ENCODE assay signal across 20 cellular contexts in the genomic region with DNA sequence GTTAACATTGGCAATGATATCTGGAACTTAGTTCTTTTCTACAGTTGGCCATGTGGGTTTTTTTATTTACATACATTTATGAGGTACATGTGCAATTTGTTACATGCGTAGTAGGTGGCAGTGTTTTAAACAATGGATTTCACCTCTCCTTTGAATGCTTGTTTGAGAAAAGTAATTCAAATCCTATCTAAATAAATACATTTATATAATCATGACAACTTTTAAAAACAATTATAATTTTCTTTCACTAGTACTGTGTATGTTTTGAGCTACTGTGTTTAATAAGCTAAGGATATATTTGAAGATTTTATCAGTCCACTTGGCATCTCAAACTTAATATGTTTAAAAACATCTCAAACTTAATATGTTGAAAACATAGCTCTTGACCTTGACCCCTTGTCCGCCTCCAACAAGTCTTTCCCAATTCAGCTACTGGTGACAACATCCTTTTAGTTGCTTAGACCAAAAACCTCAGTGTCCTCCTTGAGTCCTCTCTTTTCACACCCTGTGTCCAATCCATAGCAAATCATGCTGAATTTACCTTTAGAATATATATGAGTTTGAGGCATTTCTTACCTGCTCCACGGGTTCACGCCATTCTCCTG. TPM values are rescaled to one million over a fixed set of nuclear protein-coding genes. Genes with fewer than 3 reads are reported as not detected.
"Had no signal": no experiment of that assay in that cellular context is flagged by ENCODE, and none has a peak within 500 bp of the region (broad histone marks: within the 10 kb centered on the region; RNA-seq: fewer than 3 reads in every experiment).

No MANE protein-coding gene starts in this region.

- DNase-seq: activated gamma-delta T cell treated with Interleukin-2 at 50 U/mL for 16 hours; activated T-cell treated with anti-CD3 and anti-CD28 coated beads, Interleukin-2, amount 50 U/mL, for 1 hour; anterior cingulate cortex; body of pancreas; caudate nucleus; effector memory CD8-positive, alpha-beta T cell; left colon; naive thymus-derived CD8-positive, alpha-beta T cell; psoas muscle; small intestine; stimulated activated CD4-positive, alpha-beta T cell treated with anti-CD3 and anti-CD28 coated beads, Interleukin-2, amount 100 ng/mL, for 24 hours; stimulated activated naive CD8-positive, alpha-beta T cell treated with anti-CD3 and anti-CD28 coated beads, Interleukin-15, amount 100 ng/mL, for 72 hours; T-helper 1 cell; T-helper 9 cell; testis had no signal

- H3K4me3 ChIP-seq: body of pancreas, heart left ventricle, lung, psoas muscle, right lobe of liver, testis had no signal

- H3K9me3 ChIP-seq: body of pancreas, heart left ventricle, psoas muscle, right lobe of liver, testis had no signal

- H3K36me3 ChIP-seq: right lobe of liver had no signal

- ATAC-seq: body of pancreas; effector memory CD8-positive, alpha-beta T cell; esophagus mucosa; left colon; naive thymus-derived CD8-positive, alpha-beta T cell; psoas muscle; stimulated activated effector memory CD8-positive, alpha-beta T cell treated with anti-CD3 and anti-CD28 coated beads, Interleukin-12 subunit alpha, Interleukin-12 subunit beta, amount 100 ng/mL, for 72 hours; stimulated activated naive CD8-positive, alpha-beta T cell treated with anti-CD3 and anti-CD28 coated beads, Interleukin-15, amount 100 ng/mL, for 72 hours had no signal

- H3K27me3 ChIP-seq: body of pancreas, heart left ventricle, right lobe of liver, testis had no signal

- H3K27ac ChIP-seq: body of pancreas, psoas muscle, testis had no signal

- H3K4me1 ChIP-seq: testis had no signal

RNA-seq across cellular contexts. Expression of gene GUCY1B1, which starts 14.5 kb away (rescaled TPM):
- total RNA-seq: naive thymus-derived CD8-positive, alpha-beta T cell had no signal
